In the genomic region with DNA sequence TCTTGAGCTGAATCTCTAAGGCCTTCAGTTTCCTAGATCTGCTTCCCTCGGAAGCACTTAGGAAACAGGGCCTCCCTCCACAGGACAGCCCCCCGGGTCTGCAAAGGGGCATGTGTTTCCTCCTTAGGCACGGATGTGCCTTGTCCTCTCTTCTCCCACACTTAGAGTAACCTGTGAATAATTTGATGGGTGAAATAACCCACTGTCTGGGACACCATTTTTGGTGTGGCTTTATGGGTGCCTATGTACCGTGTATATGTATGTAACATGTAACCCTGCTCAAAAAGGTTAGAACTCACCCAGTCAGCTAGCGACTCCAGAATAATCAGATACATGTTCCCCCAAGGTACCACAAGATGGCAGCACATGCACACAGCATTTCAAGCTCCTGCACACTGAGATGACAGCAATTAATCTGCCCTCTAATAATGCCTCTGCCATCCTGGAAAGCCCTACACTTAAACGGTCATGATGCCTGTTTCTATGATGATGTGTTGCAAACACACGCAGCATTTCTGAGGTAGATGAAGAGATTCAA, we compare ENCODE assay signal across 8 cellular contexts.
DNase-seq lines count a peak whose midpoint lies in the region; ATAC-seq and TF ChIP-seq lines count a peak whose summit lies in the region.

No MANE protein-coding gene starts in this region.

- TF ChIP-seq CTCF in GM10248 (IDR thresholded peaks at IDR 0.05; ENCODE audit: control extremely low read depth, extremely low read depth, low read depth, missing control alignments) (peak; percentile 84), HFFc6 (IDR thresholded peaks at IDR 0.05) (peak; percentile 86), heart left ventricle (IDR thresholded peaks at IDR 0.05) (peak; percentile 73 to 87 (median 81))

- H3K36me3 ChIP-seq in heart left ventricle: no peaks in the 10 kb centered on the region

- H3K27ac ChIP-seq in heart left ventricle: no peak overlapping the region

- H3K36me3 Mint-ChIP-seq in HFFc6 (ENCODE audit: low read depth): no peaks in the 10 kb centered on the region
- H3K36me3 Mint-ChIP-seq in activated naive CD8-positive, alpha-beta T cell treated with anti-CD3 and anti-CD28 coated beads, Interleukin-2, amount 10 ng/mL, durations not matched to agents 7 days and 5 days: no peaks in the 10 kb centered on the region

- H3K4me3 ChIP-seq in heart left ventricle: peak overlapping the region in 1 of 12 donors; percentile 3

- no peak overlapping the region for H3K27ac Mint-ChIP-seq in HFFc6
- no peak overlapping the region for H3K27ac Mint-ChIP-seq in activated naive CD8-positive, alpha-beta T cell treated with anti-CD3 and anti-CD28 coated beads, Interleukin-2, amount 10 ng/mL, durations not matched to agents 7 days and 5 days

- TF ChIP-seq POLR2A in heart left ventricle (IDR thresholded peaks at IDR 0.05): no peak

- POLR2A ChIA-PET in GM10248 (lab: Yijun Ruan, JAX): interaction anchor here (0.6 kb wide), 1 partner anchor 398 kb away, joined by 3 read pairs; no protein-coding TSS in a partner anchor
- POLR2A ChIA-PET in activated naive CD8-positive, alpha-beta T cell treated with anti-CD3 and anti-CD28 coated beads, Interleukin-2, amount 10 ng/mL, durations not matched to agents 7 days and 5 days (lab: Charles Lee): no interaction called here

- peaks cover 0 to 17% (median 6%) of the 10 kb centered on the region in 12 donors for H3K4me1 ChIP-seq in heart left ventricle

- peaks cover 23% of the 10 kb centered on the region for H3K4me1 Mint-ChIP-seq in HFFc6 (ENCODE audit: low read depth)
- H3K4me1 Mint-ChIP-seq in activated naive CD8-positive, alpha-beta T cell treated with anti-CD3 and anti-CD28 coated beads, Interleukin-2, amount 10 ng/mL, durations not matched to agents 7 days and 5 days: peaks cover 18% of the 10 kb centered on the region

- WGBS in heart left ventricle, 4 donors: 14 to 23% (median 20%) methylated on average over 7 of the region's 7 CpGs

- CTCF ChIA-PET in GM10248 (lab: Yijun Ruan, JAX): interaction anchor here (0.7 to 10.1 kb wide), 65 partner anchors 8 to 557 kb away, joined by 3 to 164 read pairs (median 4); a partner anchor contains a TSS

- H3K9me3 Mint-ChIP-seq in HFFc6: no peaks in the 10 kb centered on the region
- no peaks in the 10 kb centered on the region for H3K9me3 Mint-ChIP-seq in activated naive CD8-positive, alpha-beta T cell treated with anti-CD3 and anti-CD28 coated beads, Interleukin-2, amount 10 ng/mL, durations not matched to agents 7 days and 5 days

- DNase-seq in GM10248 (ENCODE audit: extremely low spot score) (peak; percentile 73), HFFc6 (peak; percentile 71), NCI-H1417 (lab: John Stamatoyannopoulos, UW) (peak; percentile 79 to 98 (median 88)), SKM-1 treated with dmso at 0.1 percent for 144 hours (lab: John Stamatoyannopoulos, UW; ENCODE audit: unreplicated experiment) (peak; percentile 37), heart left ventricle (peak in 4 of 5 donors; percentile 54 to 68 (median 64)), renal cortical epithelial cell (ENCODE audit: low read depth) (peak; percentile 88)
- DNase-seq in activated naive CD8-positive, alpha-beta T cell treated with anti-CD3 and anti-CD28 coated beads, Interleukin-2, amount 10 ng/mL, durations not matched to agents 7 days and 5 days: peak; percentile 47

- intact Hi-C loops in heart left ventricle (cut with DNase I): loop anchor here (1.0 to 10.0 kb wide), 12 partner anchors 259 to 550 kb away; no protein-coding TSS in a partner anchor

- ATAC-seq in activated naive CD8-positive, alpha-beta T cell treated with anti-CD3 and anti-CD28 coated beads, Interleukin-2, amount 10 ng/mL, durations not matched to agents 7 days and 5 days (ENCODE audit: low read depth): peak; percentile 44
- ATAC-seq in heart left ventricle: peak; percentile 79 to 91 (median 88)
- no peak for ATAC-seq in GM21367 (IDR thresholded peaks at IDR 0.05; ENCODE audit: unreplicated experiment)

- no peaks in the 10 kb centered on the region for H3K9me3 ChIP-seq in heart left ventricle

- H3K27me3 ChIP-seq in heart left ventricle: no peaks in the 10 kb centered on the region

- no peak overlapping the region for H3K4me3 Mint-ChIP-seq in HFFc6
- H3K4me3 Mint-ChIP-seq in activated naive CD8-positive, alpha-beta T cell treated with anti-CD3 and anti-CD28 coated beads, Interleukin-2, amount 10 ng/mL, durations not matched to agents 7 days and 5 days: peak overlapping the region; percentile 34

- H3K27me3 Mint-ChIP-seq in HFFc6 (ENCODE audit: insufficient read depth): peaks cover 5% of the 10 kb centered on the region
- no peaks in the 10 kb centered on the region for H3K27me3 Mint-ChIP-seq in activated naive CD8-positive, alpha-beta T cell treated with anti-CD3 and anti-CD28 coated beads, Interleukin-2, amount 10 ng/mL, durations not matched to agents 7 days and 5 days

Comparison
In these comparisons a context has a peak if more than half of its experiments do, and no peak if none do; other contexts are left out.
1. DNase-seq: peak in every context shown above with its lines; median percentile 88 in NCI-H1417; 88 in renal cortical epithelial cell; 73 in GM10248; 71 in HFFc6; 64 in heart left ventricle; 47 in activated naive CD8-positive, alpha-beta T cell treated with anti-CD3 and anti-CD28 coated beads, Interleukin-2, amount 10 ng/mL, durations not matched to agents 7 days and 5 days; 37 in SKM-1 treated with dmso at 0.1 percent for 144 hours.